ENCODE assay signal across 7 cellular contexts in genomic region chr10:22475857-22476600, GRCh38.
DNase-seq lines count a peak whose midpoint lies in the region; ATAC-seq and TF ChIP-seq lines count a peak whose summit lies in the region.

No MANE protein-coding gene starts in this region.

- H3K9me3 ChIP-seq in H9 (ENCODE audit: control insufficient read depth, low read depth, low read length): no peaks in the 10 kb centered on the region

- no peak for ATAC-seq in GM21390 (IDR thresholded peaks at IDR 0.05; ENCODE audit: unreplicated experiment)

- H2BK20ac ChIP-seq in H9 (ENCODE audit: low read depth, low read length, poor library complexity, severe bottlenecking): no peak overlapping the region

- H3K27ac ChIP-seq in H9 (ENCODE audit: insufficient read length, low read depth, low read length): no peak overlapping the region

- TF ChIP-seq CTCF in H9 (conservative IDR thresholded peaks at IDR 0.05): no peak

- no peaks in the 10 kb centered on the region for H3K79me2 ChIP-seq in H9 (ENCODE audit: insufficient read depth, low read length)

- H3K79me1 ChIP-seq in H9 (ENCODE audit: insufficient read depth, low read depth, low read length, poor library complexity, severe bottlenecking): no peaks in the 10 kb centered on the region

- H2BK5ac ChIP-seq in H9 (ENCODE audit: insufficient read length, low read length): no peak overlapping the region

- no peak overlapping the region for H3K9ac ChIP-seq in H9 (ENCODE audit: extremely low read depth, insufficient read length, low read length)

- peak overlapping the region; percentile 88 for H3K4me2 ChIP-seq in H9 (ENCODE audit: insufficient read depth, insufficient read length, low read length)

- H3K56ac ChIP-seq in H9 (ENCODE audit: insufficient read length, low read depth, low read length): no peak overlapping the region

- DNase-seq in H9 (peak; percentile 53), head of caudate nucleus (peak; percentile 25 to 82 (median 60)), retina (peak; percentile 89), NCI-H187 (lab: John Stamatoyannopoulos, UW) (no peak), DMS153 treated with DMSO at 0.1 percent for 48 hours (lab: John Stamatoyannopoulos, UW; ENCODE audit: unreplicated experiment) (no peak)
- DNase-seq in activated CD8-positive, alpha-beta memory T cell treated with anti-CD3 and anti-CD28 coated beads, Interleukin-2, amount 50 U/mL, for 4 hours: peak; percentile 21

- no peak overlapping the region for H2BK12ac ChIP-seq in H9 (ENCODE audit: insufficient read length, low read depth, low read length)

- intact Hi-C loops in head of caudate nucleus (cut with DNase I): no loop called here

- H4K5ac ChIP-seq in H9 (ENCODE audit: insufficient read length, low read depth, low read length): no peak overlapping the region

- no peak overlapping the region for H2BK15ac ChIP-seq in H9 (ENCODE audit: low read depth, low read length)

- peaks cover 9 to 18% of the 10 kb centered on the region in 2 experiments for H3K4me1 Mint-ChIP-seq in H9

- no peak overlapping the region for H3K14ac ChIP-seq in H9 (ENCODE audit: insufficient read depth, low read length)

- no peak overlapping the region for H3K27ac Mint-ChIP-seq in H9

- no peak overlapping the region for H4K8ac ChIP-seq in H9 (replicated peaks; ENCODE audit: insufficient read length, low read depth, low read length)

- peak overlapping the region; percentile 63 to 88 for H3K4me3 Mint-ChIP-seq in H9

- H4K91ac ChIP-seq in H9 (ENCODE audit: insufficient read length, low read depth, low read length): no peak overlapping the region

- H2AFZ ChIP-seq in H9 (ENCODE audit: low read length): no peak overlapping the region

- H3K18ac ChIP-seq in H9 (ENCODE audit: insufficient read length, low read depth, low read length): no peak overlapping the region

- no peak overlapping the region for H3K23ac ChIP-seq in H9 (ENCODE audit: insufficient read length, low read depth, low read length)

- peaks cover 63% of the 10 kb centered on the region for H3K27me3 ChIP-seq in H9 (ENCODE audit: insufficient read depth, low read length)

- no CpG with 5 or more reads among the region's 85 CpGs for WGBS in H9 (ENCODE audit: extremely low coverage, insufficient read length, low lambda C conversion rate)

- no peaks in the 10 kb centered on the region; a peak in 1 of 5 replicates for H3K9me3 Mint-ChIP-seq in H9

- H3K23me2 ChIP-seq in H9 (ENCODE audit: insufficient read length, low read depth, low read length, poor library complexity, severe bottlenecking): peaks cover 22% of the 10 kb centered on the region

- H4K20me1 ChIP-seq in H9 (ENCODE audit: control insufficient read depth, insufficient read depth, insufficient read length): no peaks in the 10 kb centered on the region

- H3K36me3 Mint-ChIP-seq in H9 (ENCODE audit: insufficient read depth in 1 of 3, low read depth in 3 of 3): no peaks in the 10 kb centered on the region; a peak in 1 of 7 replicates

- no peak overlapping the region for H3T11ph ChIP-seq in H9 (ENCODE audit: low read length)

- no peak overlapping the region for H3K4ac ChIP-seq in H9 (ENCODE audit: low read depth, low read length)

- no peaks in the 10 kb centered on the region for H3K4me1 ChIP-seq in H9 (ENCODE audit: insufficient read depth, low read length)

- H3K27me3 Mint-ChIP-seq in H9 (ENCODE audit: low read depth): peaks cover 98% of the 10 kb centered on the region

- H2AK5ac ChIP-seq in H9 (ENCODE audit: insufficient read length, low read length): no peak overlapping the region

- no peak overlapping the region for H2BK120ac ChIP-seq in H9 (ENCODE audit: low read depth, low read length, poor library complexity, severe bottlenecking)

Comparison
In these comparisons a context has a peak if more than half of its experiments do, and no peak if none do; other contexts are left out.
1. DNase-seq: peak in H9 (single experiment), activated CD8-positive, alpha-beta memory T cell treated with anti-CD3 and anti-CD28 coated beads, Interleukin-2, amount 50 U/mL, for 4 hours (single experiment), head of caudate nucleus (42 of 42) and retina (single experiment); none in NCI-H187 (0 of 2) and DMS153 treated with DMSO at 0.1 percent for 48 hours (single experiment).